ENCODE assay signal across 2 cellular contexts in the genomic region with DNA sequence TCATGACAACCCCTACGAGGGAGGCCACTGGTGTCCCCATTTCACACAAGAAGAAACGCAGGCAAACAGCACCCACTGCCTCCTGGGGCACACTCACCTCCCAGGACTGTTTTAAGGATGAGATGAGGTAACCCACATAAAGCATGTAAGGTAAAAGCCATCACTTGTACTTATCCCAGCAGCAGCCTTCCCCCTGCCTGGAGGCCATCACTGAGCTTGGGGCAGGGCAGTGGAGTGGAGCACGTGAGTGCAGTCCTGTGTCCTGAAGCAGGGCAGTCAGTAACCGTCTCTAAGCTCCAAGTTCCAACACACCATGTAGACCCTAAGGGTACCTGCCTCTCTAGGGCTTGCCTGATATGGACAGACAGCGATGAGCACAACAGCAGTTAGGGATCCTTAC.
A peak's percentile ranks its signal among the peaks of the same experiment; 100 is the strongest.
TF ChIP-seq lines count a peak whose summit lies in the region.

No MANE protein-coding gene starts in this region.

TF ChIP-seq in PFSK-1, 5 proteins besides CTCF, POLR2A, EP300 and RAD21:
- TF ChIP-seq TAF1 (IDR thresholded peaks at IDR 0.05; ENCODE audit: borderline replicate concordance, insufficient read depth, low read length) (no peak; the same call in 1 of the 2 replicates), POLR2AphosphoS5 (IDR thresholded peaks at IDR 0.05; ENCODE audit: low read depth, low read length) (peak; percentile 75)

TF ChIP-seq in endothelial cell of umbilical vein, 7 proteins besides CTCF, POLR2A, EP300 and RAD21 (continued from another document):
- no peak for TF ChIP-seq MYC (IDR thresholded peaks at IDR 0.05; ENCODE audit: low read depth, low read length)
- TF ChIP-seq EZH2 (IDR thresholded peaks at IDR 0.05; ENCODE audit: borderline replicate concordance, low read depth, low read length, severe bottlenecking) = no peak
- no peak for TF ChIP-seq POLR2AphosphoS5 (IDR thresholded peaks at IDR 0.05; ENCODE audit: insufficient read depth, low read depth, low read length)
